Comparison of ENCODE assay signal across 8 cellular contexts in the genomic region with DNA sequence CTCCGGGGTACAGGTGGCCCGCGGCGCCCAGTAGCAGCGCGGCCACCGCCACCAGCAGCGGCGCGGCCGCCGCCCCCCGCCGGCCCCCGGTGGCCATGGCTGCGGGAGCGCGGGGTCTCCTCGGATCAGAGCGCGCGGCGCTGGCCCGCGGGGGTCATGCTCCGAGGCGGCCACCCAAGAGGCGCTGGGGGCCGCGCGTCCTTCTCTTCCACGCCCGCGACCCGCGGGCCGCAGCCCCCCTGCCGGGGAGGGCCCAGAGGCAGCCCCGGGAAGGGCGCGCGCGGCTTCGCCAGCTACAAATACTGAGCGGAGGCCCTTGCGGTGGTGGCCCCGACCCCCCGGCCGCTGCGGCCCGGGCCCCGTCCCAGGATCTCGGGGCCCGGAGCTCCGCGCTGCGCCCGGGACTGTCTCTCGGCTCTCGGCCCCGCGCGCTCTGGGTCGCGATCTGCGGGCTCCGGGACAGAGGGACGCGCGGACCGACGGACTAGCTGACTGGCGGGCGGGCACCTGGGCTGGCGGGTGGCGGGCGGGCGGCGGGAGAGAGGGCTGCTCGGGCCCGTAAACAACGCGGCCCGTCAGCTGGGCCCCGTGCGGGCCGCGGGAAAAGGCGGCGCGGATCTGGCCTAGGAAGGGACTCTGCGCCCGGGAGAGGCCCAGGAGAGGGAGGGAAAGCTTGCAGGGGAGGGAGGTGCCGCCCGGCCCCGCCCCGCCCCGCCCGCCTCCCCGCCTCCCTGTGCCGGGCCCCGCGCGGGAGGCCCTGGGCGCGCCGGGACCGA. TPM values are rescaled to one million over a fixed set of nuclear protein-coding genes. Genes with fewer than 3 reads are reported as not detected.
DNase-seq lines count a peak whose midpoint lies in the region; ATAC-seq and TF ChIP-seq lines count a peak whose summit lies in the region.

TSS of gene INSR (minus strand) at position 620 of the 776 bp plus-strand sequence. CDS start at position 97, 523 bp downstream.

- H3K27me3 Mint-ChIP-seq in osteocyte (ENCODE audit: unreplicated experiment), result peaks cover 15% of the 10 kb centered on the region

- H3K27ac ChIP-seq in SJCRH30 (peak within 1 kb of the TSS; percentile 59), tibial nerve (peak within 1 kb of the TSS; percentile 71 to 96 (median 88))

- no peaks in the 10 kb centered on the region for H3K9me3 Mint-ChIP-seq in osteocyte (ENCODE audit: unreplicated experiment)

- H3K4me3 ChIP-seq in MG63 (peak within 1 kb of the TSS; percentile 64), SJCRH30 (peak within 1 kb of the TSS; percentile 99), adipocyte (ENCODE audit: low read length) (peak within 1 kb of the TSS; percentile 89), tibial nerve (peak within 1 kb of the TSS; percentile 79 to 93 (median 92))

- peak within 1 kb of the TSS; percentile 89 for H3K9ac ChIP-seq in adipocyte (ENCODE audit: low read length)

- TF ChIP-seq EP300 in tibial nerve (IDR thresholded peaks at IDR 0.05), result peak; percentile 58 to 90

- 0% methylated on average over 7 to 8 of the region's 108 CpGs for WGBS in tibial nerve, 2 donors

- peak; percentile 70 to 77 for TF ChIP-seq POLR2A in tibial nerve (IDR thresholded peaks at IDR 0.05)

- H3K4me1 Mint-ChIP-seq in osteocyte (ENCODE audit: unreplicated experiment), result peaks cover 14% of the 10 kb centered on the region

- H3K4me3 Mint-ChIP-seq in osteocyte (ENCODE audit: unreplicated experiment), result peak within 1 kb of the TSS; percentile 77

- H3K9me3 ChIP-seq in MG63 (no peaks in the 10 kb centered on the region), SJCRH30 (replicated peaks) (no peaks in the 10 kb centered on the region), adipocyte (ENCODE audit: control insufficient read depth, low read length) (no peaks in the 10 kb centered on the region), tibial nerve (no peaks in the 10 kb centered on the region)

- DNase-seq in DMS153 treated with DMSO at 0.1 percent for 48 hours (lab: John Stamatoyannopoulos, UW; ENCODE audit: unreplicated experiment) (peak; percentile 66), GOT3 (lab: John Stamatoyannopoulos, UW) (peak; percentile 49), MG63 (peak; percentile 94), SJCRH30 (peak; percentile 86 to 89), adipocyte (ENCODE audit: low read depth) (peak; percentile 97), Right ventricle myocardium superior (peak; percentile 93), osteocyte (ENCODE audit: extremely low spot score, unreplicated experiment) (peak; percentile 94), tibial nerve (ENCODE audit: low spot score in 2 of 2) (peak; percentile 79 to 80)

- 0 out of 2 replicates have a peak, but pooled peaks cover 3% of the 10 kb centered on the region for H3K4me1 ChIP-seq in SJCRH30
- peaks cover 8% of the 10 kb centered on the region for H3K4me1 ChIP-seq in adipocyte (ENCODE audit: control insufficient read depth, insufficient read depth, low read length)
- peaks cover 0 to 28% (median 12%) of the 10 kb centered on the region in 4 donors for H3K4me1 ChIP-seq in tibial nerve

- H3K27me3 ChIP-seq in MG63 (peaks cover 11% of the 10 kb centered on the region; the same call in 1 of the 2 replicates), SJCRH30 (no peaks in the 10 kb centered on the region), adipocyte (replicated peaks; ENCODE audit: control insufficient read depth, insufficient read depth, low read length) (no peaks in the 10 kb centered on the region), tibial nerve (no peaks in the 10 kb centered on the region)

- TF ChIP-seq CTCF in osteocyte (IDR thresholded peaks at IDR 0.05) (no peak), tibial nerve (IDR thresholded peaks at IDR 0.05) (peak in 1 of 5 experiments; percentile 16)

- intact Hi-C loops in Right ventricle myocardium superior (cut with DNase I), result loop anchor here (2.0 kb wide), 1 partner anchor 95 kb away; no protein-coding TSS in a partner anchor

- H3K36me3 Mint-ChIP-seq in osteocyte (ENCODE audit: unreplicated experiment), result peaks cover under 1% of the 10 kb centered on the region

- H3K36me3 ChIP-seq in MG63 (no peaks in the 10 kb centered on the region), SJCRH30 (no peaks in the 10 kb centered on the region), adipocyte (ENCODE audit: control insufficient read depth, insufficient read depth, low read length, severe bottlenecking) (no peaks in the 10 kb centered on the region), tibial nerve (no peaks in the 10 kb centered on the region)

- H3K27ac Mint-ChIP-seq in osteocyte (ENCODE audit: unreplicated experiment), result peak within 1 kb of the TSS; percentile 54

- peak; percentile 96 for ATAC-seq in Right ventricle myocardium superior (ENCODE audit: poor library complexity)

RNA-seq across cellular contexts. Expression of gene INSR, which starts in this region (rescaled TPM):
- total RNA-seq in MG63 (2014; rRNA removed; shearing (Covaris generic); ENCODE audit: low replicate concordance), result 3.9 and 7.6 TPM in 2 replicates
- total RNA-seq in SJCRH30 (2014; rRNA removed; shearing (Covaris generic)), result 12.9 and 14.3 TPM in 2 replicates
- total RNA-seq in Right ventricle myocardium superior, result 71.9 TPM
- 27.3 and 30.7 TPM in 2 replicates for total RNA-seq in osteocyte
- total RNA-seq in tibial nerve, result 100 to 1,000 TPM; 150 to 420 (median 196) TPM

Comparison
In these comparisons a context has a peak if more than half of its experiments do, and no peak if none do; other contexts are left out.
1. Peak in every context shown above with its lines: DNase-seq, ATAC-seq, H3K4me3 ChIP-seq and H3K27ac ChIP-seq.